34 cellular contexts compared by ENCODE assay signal in genomic region chr5:143466632-143467031, GRCh38.
"Had no signal": no experiment of that assay in that cellular context is flagged by ENCODE, and none has a peak within 500 bp of the region (broad histone marks: within the 10 kb centered on the region; RNA-seq: fewer than 3 reads in every experiment).

No MANE protein-coding gene starts in this region.

- H3K4me3 ChIP-seq: adrenal gland, ascending aorta, body of pancreas, breast epithelium, cardiac muscle cell had no signal

- ATAC-seq: activated naive CD4-positive, alpha-beta T cell treated with anti-CD3 and anti-CD28 coated beads, Interleukin-2, amount 50 U/mL, for 72 hours; activated naive CD8-positive, alpha-beta T cell treated with anti-CD3 and anti-CD28 coated beads, Interleukin-2, amount 50 U/mL, for 24 hours; activated T-cell treated with anti-CD3 and anti-CD28 coated beads, Interleukin-2, amount 50 U/mL, for 4 hours; activated T-cell treated with anti-CD3 and anti-CD28 coated beads, Interleukin-2, amount 50 U/mL, for 72 hours; activated T-helper 17 cell treated with anti-CD3 and anti-CD28 coated beads, Interleukin-2, amount 50 U/mL, for 72 hours; body of pancreas had no signal

- FAIRE-seq: astrocyte, bronchial epithelial cell had no signal

- H3K27me3 ChIP-seq: adrenal gland, ascending aorta, body of pancreas, brain microvascular endothelial cell, breast epithelium, cardiac muscle cell had no signal

- DNase-seq: activated effector memory CD4-positive, alpha-beta T cell treated with anti-CD3 and anti-CD28 coated beads, Interleukin-2, amount 50 U/mL, for 16 hours; activated effector memory CD4-positive, alpha-beta T cell treated with Interleukin-2 at 50 U/mL for 16 hours; activated gamma-delta T cell; activated gamma-delta T cell treated with Interleukin-2 at 50 U/mL for 16 hours; activated naive CD4-positive, alpha-beta T cell; activated naive CD4-positive, alpha-beta T cell treated with anti-CD3 and anti-CD28 coated beads for 36 hours; activated naive CD4-positive, alpha-beta T cell treated with anti-CD3 and anti-CD28 coated beads, Interleukin-2, amount 10 ng/mL, durations not matched to agents 7 days and 5 days; activated naive CD4-positive, alpha-beta T cell treated with anti-CD3 and anti-CD28 coated beads, Interleukin-2, amount 50 U/mL, for 16 hours; activated naive CD4-positive, alpha-beta T cell treated with Interleukin-2 at 50 U/mL for 16 hours; activated naive CD8-positive, alpha-beta T cell treated with anti-CD3 and anti-CD28 coated beads for 36 hours; activated naive CD8-positive, alpha-beta T cell treated with anti-CD3 and anti-CD28 coated beads, Interleukin-2, amount 10 ng/mL, durations not matched to agents 7 days and 5 days; activated naive CD8-positive, alpha-beta T cell treated with anti-CD3 and anti-CD28 coated beads, Interleukin-2, amount 50 U/mL, for 24 hours; activated T-cell treated with anti-CD3 and anti-CD28 coated beads, Interleukin-2, amount 50 U/mL, for 1 hour; activated T-cell treated with anti-CD3 and anti-CD28 coated beads, Interleukin-2, amount 50 U/mL, for 24 hours; activated T-cell treated with anti-CD3 and anti-CD28 coated beads, Interleukin-2, amount 50 U/mL, for 4 hours; activated T-cell treated with anti-CD3 and anti-CD28 coated beads, Interleukin-2, amount 50 U/mL, for 48 hours; activated T-cell treated with anti-CD3 and anti-CD28 coated beads, Interleukin-2, amount 50 U/mL, for 72 hours; adrenal gland; amniotic stem cell; amygdala; anterior cingulate cortex; aorta; body of pancreas; brain microvascular endothelial cell; caudate nucleus; central memory CD4-positive, alpha-beta T cell; cerebellar nuclear complex had no signal

- H3K4me1 ChIP-seq: ascending aorta, body of pancreas, breast epithelium had no signal

- H3K9me3 ChIP-seq: adrenal gland, ascending aorta, body of pancreas, breast epithelium had no signal

- H3K36me3 ChIP-seq: adrenal gland, ascending aorta, brain microvascular endothelial cell, breast epithelium, cardiac muscle cell had no signal

- H3K27ac ChIP-seq: adrenal gland, ascending aorta, body of pancreas, brain microvascular endothelial cell, breast epithelium, cardiac muscle cell had no signal
